In genomic region chr18:49062832-49063226, GRCh38 we compare ENCODE assay signal across 2 cellular contexts.
TF ChIP-seq lines count a peak whose summit lies in the region.

No MANE protein-coding gene starts in this region.

TF ChIP-seq in WTC11, 78 proteins besides CTCF, POLR2A, EP300 and RAD21:
- TF ChIP-seq TEAD4 (CRISPR knock-in tag; IDR thresholded peaks at IDR 0.05) (no peak), ZNF219 (CRISPR knock-in tag; IDR thresholded peaks at IDR 0.05; ENCODE audit: borderline replicate concordance) (no peak), ATF2 (CRISPR knock-in tag; IDR thresholded peaks at IDR 0.05; ENCODE audit: borderline replicate concordance, low read depth) (no peak), IRF1 (CRISPR knock-in tag; IDR thresholded peaks at IDR 0.05) (no peak), MXD4 (CRISPR knock-in tag; IDR thresholded peaks at IDR 0.05; ENCODE audit: borderline replicate concordance) (no peak)

TF ChIP-seq in SK-N-SH, 30 proteins besides CTCF, POLR2A, EP300 and RAD21:
- no peak for TF ChIP-seq ZBTB33 (IDR thresholded peaks at IDR 0.05; ENCODE audit: borderline replicate concordance, low read depth)
- no peak for TF ChIP-seq RFX5 (IDR thresholded peaks at IDR 0.05; ENCODE audit: low read length)
- no peak for TF ChIP-seq USF1 (IDR thresholded peaks at IDR 0.05; ENCODE audit: borderline replicate concordance, low read depth)
- no peak for TF ChIP-seq JUND (IDR thresholded peaks at IDR 0.05)
- no peak for TF ChIP-seq POLR2AphosphoS5 (IDR thresholded peaks at IDR 0.05; ENCODE audit: low read depth, low read length)
- no peak for TF ChIP-seq YY1 (IDR thresholded peaks at IDR 0.05; ENCODE audit: low read depth)
- no peak for TF ChIP-seq MAX (IDR thresholded peaks at IDR 0.05; ENCODE audit: low read depth)
- TF ChIP-seq FOXJ3 (CRISPR knock-in tag; IDR thresholded peaks at IDR 0.05) = no peak
- TF ChIP-seq CHD2 (IDR thresholded peaks at IDR 0.05; ENCODE audit: low read length, partially characterized antibody) = no peak
- TF ChIP-seq REST (IDR thresholded peaks at IDR 0.05; ENCODE audit: low read depth, low read length) = no peak
- no peak for TF ChIP-seq TEAD4 (IDR thresholded peaks at IDR 0.05; ENCODE audit: borderline replicate concordance, insufficient read depth)
- TF ChIP-seq GATA2 (CRISPR knock-in tag; IDR thresholded peaks at IDR 0.05) = no peak
- TF ChIP-seq SIN3A (IDR thresholded peaks at IDR 0.05; ENCODE audit: borderline replicate concordance, low read depth, low read length) = no peak
- TF ChIP-seq ELF1 (IDR thresholded peaks at IDR 0.05) = no peak
- no peak for TF ChIP-seq TAF1 (IDR thresholded peaks at IDR 0.05; ENCODE audit: borderline replicate concordance, low read depth, low read length)
- TF ChIP-seq USF2 (IDR thresholded peaks at IDR 0.05; ENCODE audit: borderline replicate concordance, low read depth, low read length) = no peak
- TF ChIP-seq GABPA (IDR thresholded peaks at IDR 0.05; ENCODE audit: low read depth) = no peak
- TF ChIP-seq MEF2A (IDR thresholded peaks at IDR 0.05; ENCODE audit: borderline replicate concordance, low read depth) = no peak
- TF ChIP-seq NRF1 (IDR thresholded peaks at IDR 0.05; ENCODE audit: low read depth, low read length) = no peak
- no peak for TF ChIP-seq PBX3 (IDR thresholded peaks at IDR 0.05)
